34 cellular contexts compared by ENCODE assay signal in the genomic region with DNA sequence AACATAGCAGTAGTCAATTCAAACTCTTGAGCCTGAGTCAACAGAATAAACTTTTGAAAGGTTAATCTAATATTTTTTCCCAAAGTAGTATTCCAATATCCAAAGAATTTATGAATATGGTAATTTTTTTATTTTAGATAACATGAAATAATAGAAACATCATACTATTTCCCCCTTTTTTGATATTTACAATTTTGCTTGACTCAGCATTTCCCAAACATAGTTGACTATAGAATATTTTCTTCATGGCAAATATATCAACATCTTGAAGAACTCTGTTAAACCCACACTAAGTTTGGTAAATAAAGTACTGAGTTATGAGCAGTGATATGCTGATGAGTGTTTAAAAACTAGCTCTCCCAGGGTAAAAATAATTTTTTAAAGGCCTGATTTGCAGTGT.
"Had no signal": no experiment of that assay in that cellular context is flagged by ENCODE, and none has a peak within 500 bp of the region (broad histone marks: within the 10 kb centered on the region; RNA-seq: fewer than 3 reads in every experiment).

No MANE protein-coding gene starts in this region.

- DNase-seq: activated effector memory CD4-positive, alpha-beta T cell treated with anti-CD3 and anti-CD28 coated beads, Interleukin-2, amount 50 U/mL, for 16 hours; activated effector memory CD4-positive, alpha-beta T cell treated with Interleukin-2 at 50 U/mL for 16 hours; activated gamma-delta T cell; activated gamma-delta T cell treated with Interleukin-2 at 50 U/mL for 16 hours; activated naive CD4-positive, alpha-beta T cell; activated naive CD4-positive, alpha-beta T cell treated with anti-CD3 and anti-CD28 coated beads for 36 hours; activated naive CD4-positive, alpha-beta T cell treated with anti-CD3 and anti-CD28 coated beads, Interleukin-2, amount 10 ng/mL, durations not matched to agents 7 days and 5 days; activated naive CD4-positive, alpha-beta T cell treated with anti-CD3 and anti-CD28 coated beads, Interleukin-2, amount 50 U/mL, for 16 hours; activated naive CD4-positive, alpha-beta T cell treated with Interleukin-2 at 50 U/mL for 16 hours; activated naive CD8-positive, alpha-beta T cell treated with anti-CD3 and anti-CD28 coated beads for 36 hours; activated naive CD8-positive, alpha-beta T cell treated with anti-CD3 and anti-CD28 coated beads, Interleukin-2, amount 10 ng/mL, durations not matched to agents 7 days and 5 days; activated naive CD8-positive, alpha-beta T cell treated with anti-CD3 and anti-CD28 coated beads, Interleukin-2, amount 50 U/mL, for 24 hours; activated T-cell treated with anti-CD3 and anti-CD28 coated beads, Interleukin-2, amount 50 U/mL, for 1 hour; activated T-cell treated with anti-CD3 and anti-CD28 coated beads, Interleukin-2, amount 50 U/mL, for 24 hours; activated T-cell treated with anti-CD3 and anti-CD28 coated beads, Interleukin-2, amount 50 U/mL, for 4 hours; activated T-cell treated with anti-CD3 and anti-CD28 coated beads, Interleukin-2, amount 50 U/mL, for 48 hours; activated T-cell treated with anti-CD3 and anti-CD28 coated beads, Interleukin-2, amount 50 U/mL, for 72 hours; adrenal gland; amniotic stem cell; amygdala; anterior cingulate cortex; aorta; body of pancreas; brain microvascular endothelial cell; caudate nucleus; central memory CD4-positive, alpha-beta T cell; cerebellar nuclear complex had no signal

- H3K9me3 ChIP-seq: adrenal gland, ascending aorta, body of pancreas had no signal

- H3K27me3 ChIP-seq: adrenal gland, ascending aorta, body of pancreas, brain microvascular endothelial cell, breast epithelium, cardiac muscle cell had no signal

- ATAC-seq: activated naive CD4-positive, alpha-beta T cell treated with anti-CD3 and anti-CD28 coated beads, Interleukin-2, amount 50 U/mL, for 72 hours; activated naive CD8-positive, alpha-beta T cell treated with anti-CD3 and anti-CD28 coated beads, Interleukin-2, amount 50 U/mL, for 24 hours; activated T-cell treated with anti-CD3 and anti-CD28 coated beads, Interleukin-2, amount 50 U/mL, for 4 hours; activated T-cell treated with anti-CD3 and anti-CD28 coated beads, Interleukin-2, amount 50 U/mL, for 72 hours; activated T-helper 17 cell treated with anti-CD3 and anti-CD28 coated beads, Interleukin-2, amount 50 U/mL, for 72 hours; body of pancreas had no signal

- FAIRE-seq: astrocyte, bronchial epithelial cell had no signal

- H3K4me1 ChIP-seq: adrenal gland, ascending aorta, body of pancreas, breast epithelium had no signal

- H3K36me3 ChIP-seq: adrenal gland, ascending aorta, brain microvascular endothelial cell, breast epithelium, cardiac muscle cell had no signal

- H3K27ac ChIP-seq: adrenal gland, ascending aorta, body of pancreas, brain microvascular endothelial cell, breast epithelium, cardiac muscle cell had no signal

- H3K4me3 ChIP-seq: adrenal gland, ascending aorta, body of pancreas, breast epithelium, cardiac muscle cell had no signal
